10 cellular contexts compared by ENCODE assay signal in the genomic region with DNA sequence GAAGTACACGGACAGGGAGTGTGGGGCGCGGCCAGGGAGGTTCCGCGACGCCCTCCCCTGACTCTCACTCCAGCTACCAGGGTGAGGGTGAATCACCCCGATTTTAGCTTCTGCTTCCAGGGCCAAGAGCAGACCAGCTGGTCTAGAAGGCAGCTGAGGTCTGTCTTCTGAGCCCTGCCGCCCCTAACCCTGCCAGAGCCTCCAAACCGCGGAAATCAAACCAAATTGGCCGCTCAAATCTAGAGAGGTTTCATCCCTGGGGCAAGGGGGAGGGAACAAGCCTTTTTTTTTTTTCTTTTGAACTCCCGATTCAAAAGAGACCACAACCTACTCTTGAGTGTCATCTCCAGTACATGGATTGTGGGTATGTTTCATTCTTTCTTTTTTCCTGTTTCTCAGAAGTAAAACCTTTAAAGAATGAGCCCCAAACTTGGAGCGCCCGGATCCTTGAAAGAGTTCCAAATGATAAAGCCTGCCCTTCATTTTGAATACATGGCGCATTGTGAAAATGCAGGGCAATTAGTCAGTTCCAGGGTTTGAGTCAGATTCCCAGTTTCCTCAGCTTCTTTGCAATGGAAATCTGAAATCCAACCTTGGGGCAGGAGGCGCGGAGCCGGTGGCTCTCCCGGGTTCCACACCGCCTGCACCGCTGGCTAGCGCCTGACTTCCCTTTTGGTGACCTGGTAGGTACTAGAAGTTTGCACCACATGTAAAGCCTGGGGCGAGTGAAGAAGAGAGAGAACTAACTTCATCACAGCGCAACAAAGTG. TPM values are rescaled to one million over a fixed set of nuclear protein-coding genes. Genes with fewer than 3 reads are reported as not detected.
DNase-seq lines count a peak whose midpoint lies in the region; ATAC-seq and TF ChIP-seq lines count a peak whose summit lies in the region.
"Had no signal": no experiment of that assay in that cellular context is flagged by ENCODE, and none has a peak within 500 bp of the region (broad histone marks: within the 10 kb centered on the region; RNA-seq: fewer than 3 reads in every experiment).

No MANE protein-coding gene starts in this region.

- no peaks in the 10 kb centered on the region for H3K4me1 ChIP-seq in naive thymus-derived CD4-positive, alpha-beta T cell (ENCODE audit: control insufficient read depth in 2 of 2, insufficient read depth in 2 of 2, low read length in 2 of 2)

- intact Hi-C loops in naive thymus-derived CD4-positive, alpha-beta T cell (cut with micrococcal nuclease), result no loop called here

- H3K27me3 Mint-ChIP-seq in naive thymus-derived CD4-positive, alpha-beta T cell, result peaks cover 65 to 94% (median 74%) of the 10 kb centered on the region in 5 donors
- H3K27me3 Mint-ChIP-seq in activated CD8-positive, alpha-beta memory T cell treated with anti-CD3 and anti-CD28 coated beads, Interleukin-2, amount 10 ng/mL, durations not matched to agents 7 days and 5 days, result peaks cover 78% of the 10 kb centered on the region

- no peak for TF ChIP-seq CTCF in fibroblast of mammary gland (conservative IDR thresholded peaks at IDR 0.05; ENCODE audit: control insufficient read depth, insufficient read depth, low read depth, low read length)

- peak overlapping the region in 4 of 10 donors; percentile 16 to 40 (median 28) for H3K4me3 Mint-ChIP-seq in naive thymus-derived CD4-positive, alpha-beta T cell
- H3K4me3 Mint-ChIP-seq in activated CD8-positive, alpha-beta memory T cell treated with anti-CD3 and anti-CD28 coated beads, Interleukin-2, amount 10 ng/mL, durations not matched to agents 7 days and 5 days, result no peak overlapping the region

- H3K4me3 ChIP-seq in fibroblast of mammary gland (ENCODE audit: control insufficient read depth, low read depth, low read length), result peak overlapping the region; percentile 33
- no peak overlapping the region for H3K4me3 ChIP-seq in naive thymus-derived CD4-positive, alpha-beta T cell (ENCODE audit: low read length)

- CTCF ChIA-PET in naive thymus-derived CD4-positive, alpha-beta T cell (lab: Charles Lee), result no interaction called here
- CTCF ChIA-PET in activated CD8-positive, alpha-beta memory T cell treated with anti-CD3 and anti-CD28 coated beads, Interleukin-2, amount 10 ng/mL, durations not matched to agents 7 days and 5 days (lab: Charles Lee), result interaction anchor here (0.6 to 0.9 kb wide), 2 partner anchors 132 to 232 kb away, joined by 3 read pairs; no protein-coding TSS in a partner anchor

- peak; percentile 71 for DNase-seq in AG08396 (ENCODE audit: low spot score)
- peak; percentile 80 for DNase-seq in NCI-H226
- peak; percentile 70 for DNase-seq in fibroblast of mammary gland (ENCODE audit: low read depth)
- DNase-seq in naive thymus-derived CD4-positive, alpha-beta T cell, result no peak
- no peak for DNase-seq in NCI-H774 (lab: John Stamatoyannopoulos, UW)
- DNase-seq in activated CD8-positive, alpha-beta memory T cell treated with anti-CD3 and anti-CD28 coated beads, Interleukin-2, amount 10 ng/mL, durations not matched to agents 7 days and 5 days, result no peak
- DNase-seq in LoVo (ENCODE audit: low spot score), result no peak
- DNase-seq: NCI-H1092 treated with DMSO at 0.1 percent for 48 hours, WERI-Rb-1 had no signal

- peaks cover 8 to 18% (median 9%) of the 10 kb centered on the region in 7 donors for H3K4me1 Mint-ChIP-seq in naive thymus-derived CD4-positive, alpha-beta T cell
- H3K4me1 Mint-ChIP-seq in activated CD8-positive, alpha-beta memory T cell treated with anti-CD3 and anti-CD28 coated beads, Interleukin-2, amount 10 ng/mL, durations not matched to agents 7 days and 5 days, result no peaks in the 10 kb centered on the region

- H3K27me3 ChIP-seq in naive thymus-derived CD4-positive, alpha-beta T cell (ENCODE audit: control insufficient read depth in 2 of 2, insufficient read depth in 2 of 2, low read length in 2 of 2), result peaks cover 0 to 16% of the 10 kb centered on the region in 2 donors

- H3K9me3 Mint-ChIP-seq in naive thymus-derived CD4-positive, alpha-beta T cell, result no peaks in the 10 kb centered on the region
- H3K9me3 Mint-ChIP-seq in activated CD8-positive, alpha-beta memory T cell treated with anti-CD3 and anti-CD28 coated beads, Interleukin-2, amount 10 ng/mL, durations not matched to agents 7 days and 5 days (ENCODE audit: low read depth), result no peaks in the 10 kb centered on the region

- no peaks in the 10 kb centered on the region for H3K9me3 ChIP-seq in naive thymus-derived CD4-positive, alpha-beta T cell (ENCODE audit: control insufficient read depth in 2 of 3, low read length in 3 of 3)

- POLR2A ChIA-PET in naive thymus-derived CD4-positive, alpha-beta T cell (lab: Charles Lee), result no interaction called here

- H3K27ac ChIP-seq in naive thymus-derived CD4-positive, alpha-beta T cell (ENCODE audit: low read depth, low read length), result no peak overlapping the region
- H3K27ac ChIP-seq: WERI-Rb-1 had no signal

- no peaks in the 10 kb centered on the region for H3K36me3 Mint-ChIP-seq in naive thymus-derived CD4-positive, alpha-beta T cell
- H3K36me3 Mint-ChIP-seq in activated CD8-positive, alpha-beta memory T cell treated with anti-CD3 and anti-CD28 coated beads, Interleukin-2, amount 10 ng/mL, durations not matched to agents 7 days and 5 days, result no peaks in the 10 kb centered on the region

- no peak overlapping the region for H3K27ac Mint-ChIP-seq in naive thymus-derived CD4-positive, alpha-beta T cell
- H3K27ac Mint-ChIP-seq in activated CD8-positive, alpha-beta memory T cell treated with anti-CD3 and anti-CD28 coated beads, Interleukin-2, amount 10 ng/mL, durations not matched to agents 7 days and 5 days, result no peak overlapping the region

- ATAC-seq in naive thymus-derived CD4-positive, alpha-beta T cell, result peak; percentile 64
- no peak for ATAC-seq in activated CD8-positive, alpha-beta memory T cell treated with anti-CD3 and anti-CD28 coated beads, Interleukin-2, amount 10 ng/mL, durations not matched to agents 7 days and 5 days
- no peak for ATAC-seq in GM18907 (IDR thresholded peaks at IDR 0.05; ENCODE audit: unreplicated experiment)

- no peaks in the 10 kb centered on the region for H3K36me3 ChIP-seq in naive thymus-derived CD4-positive, alpha-beta T cell (ENCODE audit: control insufficient read depth in 2 of 3, insufficient read depth in 3 of 3, low read length in 3 of 3)
- H3K36me3 ChIP-seq: WERI-Rb-1 had no signal

RNA-seq across cellular contexts. Expression of a gene that starts 16.5 kb away (rescaled TPM):
- total RNA-seq in naive thymus-derived CD4-positive, alpha-beta T cell, result 1 to 10 TPM; 1.5 to 9.8 (median 2.2) TPM
- polyA plus RNA-seq in naive thymus-derived CD4-positive, alpha-beta T cell, result under 1 TPM; 0.09 to 0.21 TPM
- 1 to 10 TPM in 1 of 2 experiments, under 1 TPM in 1; 0.32 to 1.9 TPM for total RNA-seq in activated CD8-positive, alpha-beta memory T cell treated with anti-CD3 and anti-CD28 coated beads, Interleukin-2, amount 10 ng/mL, durations not matched to agents 7 days and 5 days

Comparison
In these comparisons a context has a peak if more than half of its experiments do, and no peak if none do; other contexts are left out.
1. DNase-seq: peak in AG08396 (single experiment), NCI-H226 (single experiment) and fibroblast of mammary gland (single experiment); none in naive thymus-derived CD4-positive, alpha-beta T cell (0 of 9), NCI-H774 (single experiment), activated CD8-positive, alpha-beta memory T cell treated with anti-CD3 and anti-CD28 coated beads, Interleukin-2, amount 10 ng/mL, durations not matched to agents 7 days and 5 days (single experiment) and LoVo (single experiment).